ENCODE assay signal across 8 cellular contexts in genomic region chr19:55385236-55385748, GRCh38. TPM values are rescaled to one million over a fixed set of nuclear protein-coding genes. Genes with fewer than 3 reads are reported as not detected.
DNase-seq lines count a peak whose midpoint lies in the region; ATAC-seq, FAIRE-seq and TF ChIP-seq lines count a peak whose summit lies in the region.

No MANE protein-coding gene starts in this region.

- H3K27me3 ChIP-seq in GM23338 (ENCODE audit: insufficient read depth), result peaks cover 12% of the 10 kb centered on the region
- H3K27me3 ChIP-seq in naive thymus-derived CD4-positive, alpha-beta T cell (ENCODE audit: control insufficient read depth in 2 of 2, insufficient read depth in 2 of 2, low read length in 2 of 2), result no peaks in the 10 kb centered on the region

- H3K4me1 ChIP-seq in GM23338 (ENCODE audit: insufficient read depth), result peaks cover 47% of the 10 kb centered on the region
- H3K4me1 ChIP-seq in naive thymus-derived CD4-positive, alpha-beta T cell (ENCODE audit: control insufficient read depth in 2 of 2, insufficient read depth in 2 of 2, low read length in 2 of 2), result peaks cover 45 to 52% of the 10 kb centered on the region in 2 donors

- TF ChIP-seq CTCF in GM23338 (conservative IDR thresholded peaks at IDR 0.05; ENCODE audit: low read depth in 2 of 2), result no peak
- TF ChIP-seq CTCF in fibroblast of mammary gland (conservative IDR thresholded peaks at IDR 0.05; ENCODE audit: control insufficient read depth, insufficient read depth, low read depth, low read length), result no peak

- no peak overlapping the region for H2AFZ ChIP-seq in GM23338

- H3K4me1 Mint-ChIP-seq in GM23338, result peaks cover 47% of the 10 kb centered on the region
- H3K4me1 Mint-ChIP-seq in naive thymus-derived CD4-positive, alpha-beta T cell, result peaks cover 35 to 72% (median 64%) of the 10 kb centered on the region in 7 donors
- peaks cover 78% of the 10 kb centered on the region for H3K4me1 Mint-ChIP-seq in stimulated activated effector memory CD8-positive, alpha-beta T cell treated with anti-CD3 and anti-CD28 coated beads, Interleukin-12 subunit alpha, Interleukin-12 subunit beta, amount 100 ng/mL, for 72 hours

- H4K20me1 ChIP-seq in GM23338 (replicated peaks; ENCODE audit: insufficient read depth), result peaks cover 46% of the 10 kb centered on the region

- no peaks in the 10 kb centered on the region for H3K9me2 ChIP-seq in GM23338 (ENCODE audit: insufficient read depth)

- H3K4me3 ChIP-seq in GM23338 (peak overlapping the region; percentile 99), fibroblast of mammary gland (ENCODE audit: control insufficient read depth, low read depth, low read length) (peak overlapping the region; percentile 99)
- peak overlapping the region; percentile 92 for H3K4me3 ChIP-seq in naive thymus-derived CD4-positive, alpha-beta T cell (ENCODE audit: low read length)

- DNase-seq in DMS53 (lab: John Stamatoyannopoulos, UW), result peak; percentile 98
- peak; percentile 99 for DNase-seq in GM23338 (ENCODE audit: low spot score)
- DNase-seq in Kasumi-1 (lab: John Stamatoyannopoulos, UW), result peak; percentile 93 to 95
- DNase-seq in RCC 7860 (ENCODE audit: low spot score), result peak; percentile 75
- peak; percentile 85 to 88 for DNase-seq in activated T-helper 1 cell treated with anti-CD3 and anti-CD28 coated beads, Interleukin-2, amount 50 U/mL, for 16 hours (ENCODE audit: low read depth in 1 of 2, low spot score in 1 of 2)
- DNase-seq in fibroblast of mammary gland (ENCODE audit: low read depth), result peak; percentile 95
- DNase-seq in naive thymus-derived CD4-positive, alpha-beta T cell, result peak; percentile 88 to 98 (median 97)
- peak; percentile 89 to 98 for DNase-seq in stimulated activated effector memory CD8-positive, alpha-beta T cell treated with anti-CD3 and anti-CD28 coated beads, Interleukin-12 subunit alpha, Interleukin-12 subunit beta, amount 100 ng/mL, for 72 hours (ENCODE audit: low spot score in 2 of 2)

- H3K27ac Mint-ChIP-seq in GM23338, result peak overlapping the region; percentile 98
- peak overlapping the region; percentile 91 to 100 (median 99) for H3K27ac Mint-ChIP-seq in naive thymus-derived CD4-positive, alpha-beta T cell
- peak overlapping the region; percentile 100 for H3K27ac Mint-ChIP-seq in stimulated activated effector memory CD8-positive, alpha-beta T cell treated with anti-CD3 and anti-CD28 coated beads, Interleukin-12 subunit alpha, Interleukin-12 subunit beta, amount 100 ng/mL, for 72 hours

- no peaks in the 10 kb centered on the region for H3K9me3 ChIP-seq in naive thymus-derived CD4-positive, alpha-beta T cell (ENCODE audit: control insufficient read depth in 2 of 3, low read length in 3 of 3)

- CTCF ChIA-PET in naive thymus-derived CD4-positive, alpha-beta T cell (lab: Charles Lee), result interaction anchor here (0.8 to 2.4 kb wide), 3 partner anchors 83 to 125 kb away, joined by 3 to 16 read pairs (median 5); no protein-coding TSS in a partner anchor

- H3K4me3 Mint-ChIP-seq in GM23338, result peak overlapping the region; percentile 99
- H3K4me3 Mint-ChIP-seq in naive thymus-derived CD4-positive, alpha-beta T cell, result peak overlapping the region; percentile 94 to 100 (median 100)
- H3K4me3 Mint-ChIP-seq in stimulated activated effector memory CD8-positive, alpha-beta T cell treated with anti-CD3 and anti-CD28 coated beads, Interleukin-12 subunit alpha, Interleukin-12 subunit beta, amount 100 ng/mL, for 72 hours, result peak overlapping the region; percentile 99

- peaks cover 33% of the 10 kb centered on the region for H3K79me2 ChIP-seq in GM23338 (replicated peaks; ENCODE audit: insufficient read depth)

- peaks cover 51% of the 10 kb centered on the region for H3K27me3 Mint-ChIP-seq in GM23338 (ENCODE audit: insufficient read depth, low read depth, poor library complexity)
- peaks cover 0 to 3% (median 0%) of the 10 kb centered on the region in 5 donors for H3K27me3 Mint-ChIP-seq in naive thymus-derived CD4-positive, alpha-beta T cell

- POLR2A ChIA-PET in naive thymus-derived CD4-positive, alpha-beta T cell (lab: Charles Lee), result interaction anchor here (0.7 to 7.3 kb wide), 10 partner anchors 14 to 268 kb away, joined by 3 to 82 read pairs (median 8); partner anchors contain the start of genes HSPBP1, PPP1R12C and UBE2S

- intact Hi-C loops in naive thymus-derived CD4-positive, alpha-beta T cell (cut with micrococcal nuclease), result loop anchor here (1.0 to 10.0 kb wide), 20 partner anchors 23 to 1518 kb away; partner anchors contain the start of genes HSPBP1 (in 2 of the 2), KMT5C (in 2 of the 2), PPP1R12C (in 2 of the 2) and PPP6R1 (in 2 of the 2)

- H3K27ac ChIP-seq in GM23338 (ENCODE audit: low read depth), result 0 out of 2 replicates have a peak overlapping the region, but pooled peaks have one; percentile 11
- peak overlapping the region; percentile 91 for H3K27ac ChIP-seq in naive thymus-derived CD4-positive, alpha-beta T cell (ENCODE audit: low read depth, low read length)

- peaks cover 11% of the 10 kb centered on the region; the same call in 1 of the 2 replicates for H3K36me3 ChIP-seq in GM23338 (ENCODE audit: insufficient read depth)
- peaks cover 0 to 43% (median 11%) of the 10 kb centered on the region in 3 experiments for H3K36me3 ChIP-seq in naive thymus-derived CD4-positive, alpha-beta T cell (ENCODE audit: control insufficient read depth in 2 of 3, insufficient read depth in 3 of 3, low read length in 3 of 3)

- peaks cover 50% of the 10 kb centered on the region for H3K36me3 Mint-ChIP-seq in GM23338 (ENCODE audit: low read depth)
- peaks cover 7 to 47% (median 19%) of the 10 kb centered on the region in 5 donors for H3K36me3 Mint-ChIP-seq in naive thymus-derived CD4-positive, alpha-beta T cell
- peaks cover 53% of the 10 kb centered on the region for H3K36me3 Mint-ChIP-seq in stimulated activated effector memory CD8-positive, alpha-beta T cell treated with anti-CD3 and anti-CD28 coated beads, Interleukin-12 subunit alpha, Interleukin-12 subunit beta, amount 100 ng/mL, for 72 hours

- peaks cover 51% of the 10 kb centered on the region for H3F3A ChIP-seq in GM23338 (replicated peaks; ENCODE audit: low read depth)

- peak; percentile 64 for FAIRE-seq in RCC 7860 (lab: Jason Lieb, UNC)

- peak overlapping the region; percentile 51 for H3K4me2 ChIP-seq in GM23338

- peaks cover 5% of the 10 kb centered on the region; the same call in 2 of the 3 replicates for H3K9me3 Mint-ChIP-seq in GM23338
- peaks cover 0 to 8% (median 0%) of the 10 kb centered on the region in 11 donors for H3K9me3 Mint-ChIP-seq in naive thymus-derived CD4-positive, alpha-beta T cell
- no peaks in the 10 kb centered on the region for H3K9me3 Mint-ChIP-seq in stimulated activated effector memory CD8-positive, alpha-beta T cell treated with anti-CD3 and anti-CD28 coated beads, Interleukin-12 subunit alpha, Interleukin-12 subunit beta, amount 100 ng/mL, for 72 hours

- peak; percentile 78 for ATAC-seq in GM23338
- peak; percentile 85 for ATAC-seq in naive thymus-derived CD4-positive, alpha-beta T cell
- ATAC-seq in stimulated activated effector memory CD8-positive, alpha-beta T cell treated with anti-CD3 and anti-CD28 coated beads, Interleukin-12 subunit alpha, Interleukin-12 subunit beta, amount 100 ng/mL, for 72 hours, result peak; percentile 84

TF ChIP-seq in GM23338, 12 proteins besides CTCF, POLR2A, EP300 and RAD21 (continues in another document):
- TF ChIP-seq NANOG (IDR thresholded peaks at IDR 0.05; ENCODE audit: borderline replicate concordance), result no peak

RNA-seq across cellular contexts. Expression of gene RPL28, which starts 0.4 kb away (rescaled TPM):
- total RNA-seq in GM23338 (2014; rRNA removed; shearing (Covaris generic)), result 463 and 737 TPM in 2 replicates
- 1,528 and 1,802 TPM in 2 replicates for polyA plus RNA-seq in GM23338 (2016; fragmentation: Nextera tagmentation; extraction: Ambion mirVana)
- total RNA-seq in naive thymus-derived CD4-positive, alpha-beta T cell, result 1,000 to 10,000 TPM; 2,549 to 3,799 (median 3,242) TPM
- polyA plus RNA-seq in naive thymus-derived CD4-positive, alpha-beta T cell, result 1,000 to 10,000 TPM in 1 of 2 donors, 100 to 1,000 TPM in 1; 740 to 1,050 TPM

RNA-seq across cellular contexts. Expression of gene TMEM238, which starts 1.2 kb away (rescaled TPM):
- total RNA-seq in GM23338 (2014; rRNA removed; shearing (Covaris generic)), result 4.1 and 7.5 TPM in 2 replicates
- polyA plus RNA-seq in GM23338 (2016; fragmentation: Nextera tagmentation; extraction: Ambion mirVana), result 0.55 and 0.59 TPM in 2 replicates
- total RNA-seq in naive thymus-derived CD4-positive, alpha-beta T cell, result 10 to 100 TPM in 3 of 5 experiments, 1 to 10 TPM in 2; 9.3 to 15.7 (median 13.6) TPM
- under 1 TPM; 0.33 to 0.71 TPM for polyA plus RNA-seq in naive thymus-derived CD4-positive, alpha-beta T cell

RNA-seq across cellular contexts. Expression of gene TMEM190, which starts 8.7 kb away (rescaled TPM):
- total RNA-seq in GM23338 (2014; rRNA removed; shearing (Covaris generic)), result not detected in 2 replicates
- polyA plus RNA-seq in GM23338 (2016; fragmentation: Nextera tagmentation; extraction: Ambion mirVana), result 4.2 and 4.8 TPM in 2 replicates
- not detected for total RNA-seq in naive thymus-derived CD4-positive, alpha-beta T cell
- not detected for polyA plus RNA-seq in naive thymus-derived CD4-positive, alpha-beta T cell

RNA-seq across cellular contexts. Expression of gene IL11, which starts 15.0 kb away (rescaled TPM):
- total RNA-seq in GM23338 (2014; rRNA removed; shearing (Covaris generic)), result 1.1 and 2.2 TPM in 2 replicates
- polyA plus RNA-seq in GM23338 (2016; fragmentation: Nextera tagmentation; extraction: Ambion mirVana), result 0.58 and 1.7 TPM in 2 replicates
- under 1 TPM in 2 of 5 experiments, not detected in 3; 0.58 to 0.69 TPM for total RNA-seq in naive thymus-derived CD4-positive, alpha-beta T cell
- not detected for polyA plus RNA-seq in naive thymus-derived CD4-positive, alpha-beta T cell

RNA-seq across cellular contexts. Expression of gene GARIN5B, which starts 22.2 kb away (rescaled TPM):
- not detected in 2 replicates for total RNA-seq in GM23338 (2014; rRNA removed; shearing (Covaris generic))
- not detected in 2 replicates for polyA plus RNA-seq in GM23338 (2016; fragmentation: Nextera tagmentation; extraction: Ambion mirVana)
- total RNA-seq in naive thymus-derived CD4-positive, alpha-beta T cell, result not detected
- not detected for polyA plus RNA-seq in naive thymus-derived CD4-positive, alpha-beta T cell

Comparison
In these comparisons a context has a peak if more than half of its experiments do, and no peak if none do; other contexts are left out.
1. Peak in every context shown above with its lines: DNase-seq, ATAC-seq, H3K4me3 ChIP-seq and H3K27ac ChIP-seq.